In genomic region chr11:34050536-34050935, GRCh38 we compare ENCODE assay signal across 8 cellular contexts. TPM values are rescaled to one million over a fixed set of nuclear protein-coding genes. Genes with fewer than 3 reads are reported as not detected.
DNase-seq lines count a peak whose midpoint lies in the region; ATAC-seq, FAIRE-seq and TF ChIP-seq lines count a peak whose summit lies in the region.

No MANE protein-coding gene starts in this region.

- H3K27me3 ChIP-seq in DND-41 (ENCODE audit: insufficient read depth, low read length, poor library complexity) (no peaks in the 10 kb centered on the region), NT2/D1 (ENCODE audit: insufficient read depth, insufficient read length) (no peaks in the 10 kb centered on the region), endocrine pancreas (ENCODE audit: control insufficient read depth, insufficient read depth, low read length) (no peaks in the 10 kb centered on the region), pancreas (no peaks in the 10 kb centered on the region)

- TF ChIP-seq CTCF in DND-41 (IDR thresholded peaks at IDR 0.05; ENCODE audit: borderline replicate concordance, extremely low read depth, low read length, poor library complexity, severe bottlenecking) = no peak
- no peak for TF ChIP-seq CTCF in pancreas (IDR thresholded peaks at IDR 0.05)

- FAIRE-seq in pancreas (lab: Jason Lieb, UNC) = no peak

- H3K9ac ChIP-seq in DND-41 (ENCODE audit: low read depth, low read length) (peak overlapping the region; percentile 99), NT2/D1 (ENCODE audit: insufficient read length, low read depth) (peak overlapping the region; percentile 77), endocrine pancreas (ENCODE audit: control insufficient read depth, insufficient read depth, low read length) (no peak overlapping the region)

- peaks cover 32% of the 10 kb centered on the region for H3K36me3 ChIP-seq in DND-41 (ENCODE audit: insufficient read depth, low read length)
- H3K36me3 ChIP-seq in NT2/D1 (ENCODE audit: insufficient read depth, insufficient read length, low read length) = peaks cover 18% of the 10 kb centered on the region
- no peaks in the 10 kb centered on the region for H3K36me3 ChIP-seq in endocrine pancreas (ENCODE audit: control insufficient read depth, insufficient read depth, low read length)
- H3K36me3 ChIP-seq in pancreas = no peaks in the 10 kb centered on the region

- intact Hi-C loops in pancreas (cut with DNase I) = loop anchor here in 1 of 3 donors (10.0 kb wide), 1 partner anchor 54 kb away; the partner anchor contains the start of gene NAT10

- H3K79me2 ChIP-seq in DND-41 (ENCODE audit: insufficient read depth, low read length) = peaks cover 39% of the 10 kb centered on the region

- H3K27ac ChIP-seq in DND-41 (ENCODE audit: low read length) (peak overlapping the region; percentile 99), pancreas (peak overlapping the region in 3 of 4 donors; percentile 99 to 100 (median 100))

- H3K4me3 ChIP-seq in DND-41 (ENCODE audit: low read depth in 1 of 2, low read length in 2 of 2) (peak overlapping the region; percentile 71 to 77), NT2/D1 (ENCODE audit: insufficient read length, low read depth) (peak overlapping the region; percentile 34), endocrine pancreas (ENCODE audit: control insufficient read depth, insufficient read depth, low read length) (peak overlapping the region; percentile 86), pancreas (peak overlapping the region in 3 of 4 donors; percentile 85 to 94 (median 90))

- peak overlapping the region; percentile 74 for H2AFZ ChIP-seq in DND-41 (ENCODE audit: low read depth, low read length)

- peak overlapping the region; percentile 92 for H3K4me2 ChIP-seq in DND-41 (ENCODE audit: insufficient read depth, low read length)

- DNase-seq in DND-41 (no peak), NT2/D1 (ENCODE audit: low read depth, low spot score) (no peak), pancreas (no peak), activated gamma-delta T cell (lab: John Stamatoyannopoulos, UW) (no peak), NOMO-1 (lab: John Stamatoyannopoulos, UW; ENCODE audit: unreplicated experiment in 2 of 2) (no peak)
- no peak for DNase-seq in activated CD8-positive, alpha-beta memory T cell treated with anti-CD3 and anti-CD28 coated beads for 24 hours

- H3K4me1 ChIP-seq in DND-41 (ENCODE audit: insufficient read depth, low read length) (peaks cover 30% of the 10 kb centered on the region), NT2/D1 (ENCODE audit: insufficient read depth, insufficient read length) (peaks cover under 1% of the 10 kb centered on the region), endocrine pancreas (ENCODE audit: control insufficient read depth, insufficient read depth, low read length) (peaks cover 3% of the 10 kb centered on the region), pancreas (peaks cover 9 to 22% (median 21%) of the 10 kb centered on the region in 3 donors)

- WGBS in pancreas, 2 donors = 62 to 73% methylated on average over 3 of the region's 3 CpGs

- H3K9me3 ChIP-seq in DND-41 (ENCODE audit: insufficient read depth, low read length, severe bottlenecking) (no peaks in the 10 kb centered on the region), NT2/D1 (ENCODE audit: insufficient read depth, low read length) (no peaks in the 10 kb centered on the region), endocrine pancreas (ENCODE audit: control insufficient read depth, low read length) (no peaks in the 10 kb centered on the region), pancreas (no peaks in the 10 kb centered on the region)

- H4K20me1 ChIP-seq in DND-41 (ENCODE audit: insufficient read depth, low read length) = peaks cover 20% of the 10 kb centered on the region

- ATAC-seq in DND-41 (ENCODE audit: insufficient read depth, low read depth) (no peak), pancreas (no peak), GM19324 (IDR thresholded peaks at IDR 0.05; ENCODE audit: low FRiP score, unreplicated experiment) (no peak)

RNA-seq across cellular contexts. Expression of gene CAPRIN1, which starts 1.0 kb away (rescaled TPM):
- total RNA-seq in pancreas = 100 to 1,000 TPM in 3 of 6 donors, 10 to 100 TPM in 3; 84.4 to 116 (median 101) TPM
- 10 to 100 TPM; 33.9 to 46.9 TPM for polyA plus RNA-seq in pancreas

RNA-seq across cellular contexts. Expression of gene NAT10, which starts 54.9 kb away (rescaled TPM):
- 10 to 100 TPM; 14.5 to 30.2 (median 22.9) TPM for total RNA-seq in pancreas
- polyA plus RNA-seq in pancreas = 10 to 100 TPM; 23.7 to 27.8 TPM

Comparison
In these comparisons a context has a peak if more than half of its experiments do, and no peak if none do; other contexts are left out.
1. H3K4me3 ChIP-seq: peak in every context shown above with its lines; median percentile 90 in pancreas; 86 in endocrine pancreas; 74 in DND-41; 34 in NT2/D1.